In the genomic region with DNA sequence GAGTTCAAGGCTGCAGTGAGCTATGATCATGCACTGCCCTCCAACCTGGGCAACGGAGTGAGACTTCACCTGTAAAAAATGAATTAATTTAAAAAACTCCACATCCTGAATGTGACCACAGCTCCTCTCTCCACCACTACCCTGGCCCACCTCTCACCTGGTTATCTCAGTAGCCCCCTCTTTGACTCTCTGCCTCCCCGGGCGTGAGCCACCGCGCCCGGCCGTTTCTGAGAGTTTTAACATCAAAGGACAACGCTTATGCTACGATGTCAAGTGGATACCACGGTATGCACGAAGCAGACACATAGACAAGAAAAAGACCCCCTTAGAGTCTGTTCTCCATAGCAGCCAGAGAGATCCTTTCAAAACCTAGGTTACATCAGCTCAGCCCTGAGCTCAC, we compare ENCODE assay signal across 1 cellular context.
TF ChIP-seq lines count a peak whose summit lies in the region.

No MANE protein-coding gene starts in this region.

TF ChIP-seq in HepG2, 621 proteins besides CTCF, POLR2A, EP300 and RAD21:
- TF ChIP-seq REPIN1 (CRISPR knock-in tag; IDR thresholded peaks at IDR 0.05; ENCODE audit: borderline replicate concordance, low read depth) (no peak), ZFYVE20 (CRISPR knock-in tag; IDR thresholded peaks at IDR 0.05; ENCODE audit: borderline replicate concordance, low read depth) (no peak), ZNF563 (CRISPR knock-in tag; IDR thresholded peaks at IDR 0.05) (0 out of 2 replicates have a peak, but pooled peaks have one; percentile 17), GTF2F1 (IDR thresholded peaks at IDR 0.05; ENCODE audit: low read length) (no peak), ZNF562 (CRISPR knock-in tag; IDR thresholded peaks at IDR 0.05; ENCODE audit: borderline replicate concordance) (no peak)
- TF ChIP-seq, protein P1, sequence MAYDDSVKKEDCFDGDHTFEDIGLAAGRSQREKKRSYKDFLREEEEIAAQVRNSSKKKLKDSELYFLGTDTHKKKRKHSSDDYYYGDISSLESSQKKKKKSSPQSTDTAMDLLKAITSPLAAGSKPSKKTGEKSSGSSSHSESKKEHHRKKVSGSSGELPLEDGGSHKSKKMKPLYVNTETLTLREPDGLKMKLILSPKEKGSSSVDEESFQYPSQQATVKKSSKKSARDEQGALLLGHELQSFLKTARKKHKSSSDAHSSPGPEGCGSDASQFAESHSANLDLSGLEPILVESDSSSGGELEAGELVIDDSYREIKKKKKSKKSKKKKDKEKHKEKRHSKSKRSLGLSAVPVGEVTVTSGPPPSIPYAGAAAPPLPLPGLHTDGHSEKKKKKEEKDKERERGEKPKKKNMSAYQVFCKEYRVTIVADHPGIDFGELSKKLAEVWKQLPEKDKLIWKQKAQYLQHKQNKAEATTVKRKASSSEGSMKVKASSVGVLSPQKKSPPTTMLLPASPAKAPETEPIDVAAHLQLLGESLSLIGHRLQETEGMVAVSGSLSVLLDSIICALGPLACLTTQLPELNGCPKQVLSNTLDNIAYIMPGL (CRISPR knock-in tag; IDR thresholded peaks at IDR 0.05; ENCODE audit: borderline replicate concordance in 1 of 2, low read depth in 1 of 2): no peak
